In genomic region chr20:33927703-33928102, GRCh38 we compare ENCODE assay signal across 28 cellular contexts.
"Had no signal": no experiment of that assay in that cellular context is flagged by ENCODE, and none has a peak within 500 bp of the region (broad histone marks: within the 10 kb centered on the region; RNA-seq: fewer than 3 reads in every experiment).

No MANE protein-coding gene starts in this region.

- H3K36me3 ChIP-seq: esophagus muscularis mucosa, gastrocnemius medialis, sigmoid colon, uterus had no signal

- H3K9ac ChIP-seq: parathyroid adenoma had no signal

- H3K27ac ChIP-seq: esophagus muscularis mucosa, gastrocnemius medialis, parathyroid adenoma, psoas muscle, sigmoid colon, uterus had no signal

- H3K4me3 ChIP-seq: esophagus muscularis mucosa, gastrocnemius medialis, psoas muscle, sigmoid colon, smooth muscle cell, uterus had no signal

- DNase-seq: activated B cell treated with CpG ODN at 0.5 μM for 24 hours; activated CD4-positive, alpha-beta T cell treated with anti-CD3 and anti-CD28 coated beads, Interleukin-2, amount 50 U/mL, for 1 hour; activated CD8-positive, alpha-beta T cell treated with anti-CD3 and anti-CD28 coated beads for 36 hours; activated gamma-delta T cell treated with Interleukin-2 at 50 U/mL for 16 hours; activated naive CD4-positive, alpha-beta T cell treated with anti-CD3 and anti-CD28 coated beads, Interleukin-2, amount 50 U/mL, for 16 hours; activated T-cell treated with anti-CD3 and anti-CD28 coated beads, Interleukin-2, amount 50 U/mL, for 4 hours; amniotic stem cell; endodermal cell; gastrocnemius medialis; glutamatergic neuron; immature natural killer cell; kidney; left colon; naive thymus-derived CD4-positive, alpha-beta T cell; occipital lobe; psoas muscle; sigmoid colon; stimulated activated CD4-positive, alpha-beta T cell treated with anti-CD3 and anti-CD28 coated beads, Interleukin-1b, Interleukin-23, amount 100 ng/mL, for 48 hours; stimulated activated CD4-positive, alpha-beta T cell treated with anti-CD3 and anti-CD28 coated beads, Interleukin-4, amount 100 ng/mL, for 4 hours; stimulated activated CD8-positive, alpha-beta memory T cell treated with anti-CD3 and anti-CD28 coated beads, Interleukin-4, amount 100 ng/mL, for 48 hours; stimulated activated naive CD8-positive, alpha-beta T cell treated with anti-CD3 and anti-CD28 coated beads, Interleukin-15, amount 100 ng/mL, for 72 hours; substantia nigra; uterus had no signal

- ATAC-seq: activated CD8-positive, alpha-beta T cell treated with anti-CD3 and anti-CD28 coated beads for 36 hours; activated T-cell treated with anti-CD3 and anti-CD28 coated beads, Interleukin-2, amount 50 U/mL, for 4 hours; activated T-helper 17 cell treated with anti-CD3 and anti-CD28 coated beads, Interleukin-2, amount 50 U/mL, for 72 hours; gastrocnemius medialis; left colon; naive thymus-derived CD4-positive, alpha-beta T cell; psoas muscle; stimulated activated memory B cell treated with anti-CD40 and anti-IgM and Interleukin-4, amounts not matched to agents 10 μg/mL and 1 μg/mL and 100 μg/mL, for 72 hours; stimulated activated naive CD8-positive, alpha-beta T cell treated with anti-CD3 and anti-CD28 coated beads, Interleukin-15, amount 100 ng/mL, for 72 hours had no signal

- H3K4me1 ChIP-seq: esophagus muscularis mucosa, gastrocnemius medialis, parathyroid adenoma, psoas muscle, sigmoid colon, uterus had no signal

- H3K27me3 ChIP-seq: esophagus muscularis mucosa, gastrocnemius medialis, sigmoid colon, uterus had no signal

- H3K9me3 ChIP-seq: esophagus muscularis mucosa, gastrocnemius medialis, psoas muscle, sigmoid colon, uterus had no signal
